9 cellular contexts compared by ENCODE assay signal in the genomic region with DNA sequence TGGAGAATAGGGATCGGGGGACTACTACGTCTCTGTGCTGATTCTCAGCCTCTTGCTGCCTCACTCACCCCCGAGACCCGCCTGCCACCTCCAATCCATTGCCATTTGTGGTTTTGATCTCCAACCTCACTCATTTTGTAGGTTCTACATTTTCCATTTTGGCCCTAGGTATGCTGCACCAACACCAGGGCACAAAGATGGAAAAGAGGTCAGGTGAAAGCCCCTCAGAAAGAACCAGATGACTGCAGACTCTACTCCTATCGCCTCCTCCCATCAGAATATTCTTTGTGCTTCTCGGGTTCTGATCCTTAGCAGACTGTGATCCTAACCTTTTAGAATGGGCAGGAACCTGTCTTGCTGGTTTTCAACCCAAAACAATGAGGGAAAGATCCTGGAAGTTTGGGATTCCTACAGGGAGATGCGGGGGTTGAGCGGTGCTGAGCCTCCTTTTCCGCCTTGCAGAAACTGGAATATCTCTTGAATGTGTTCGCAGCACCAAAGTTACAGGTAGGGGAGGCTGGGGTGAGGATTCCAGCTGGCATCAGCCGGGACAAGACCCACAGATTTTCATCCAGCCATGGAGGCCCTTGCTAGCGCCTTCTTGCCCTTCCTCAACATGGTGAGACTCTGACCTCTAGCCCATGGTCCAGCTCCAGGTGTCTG. TPM values are rescaled to one million over a fixed set of nuclear protein-coding genes. Genes with fewer than 3 reads are reported as not detected.
DNase-seq lines count a peak whose midpoint lies in the region; ATAC-seq and TF ChIP-seq lines count a peak whose summit lies in the region.
"Had no signal": no experiment of that assay in that cellular context is flagged by ENCODE, and none has a peak within 500 bp of the region (broad histone marks: within the 10 kb centered on the region; RNA-seq: fewer than 3 reads in every experiment).

No MANE protein-coding gene starts in this region.

- H3K4me1 ChIP-seq in HUES64 (ENCODE audit: insufficient read depth, low read length), result peaks cover 20% of the 10 kb centered on the region

- intact Hi-C loops in CD14-positive monocyte (cut with micrococcal nuclease), result loop anchor here in 1 of 2 donors (5.0 kb wide), 1 partner anchor 740 kb away; no protein-coding TSS in a partner anchor

- no peak for TF ChIP-seq CTCF in CD14-positive monocyte (IDR thresholded peaks at IDR 0.05)
- no peak for TF ChIP-seq CTCF in neural crest cell (conservative IDR thresholded peaks at IDR 0.05)

- peaks cover 100% of the 10 kb centered on the region for H3K27me3 ChIP-seq in HUES64 (ENCODE audit: insufficient read depth, low read length)

- H3K9me3 Mint-ChIP-seq in CD14-positive monocyte, result peaks cover 0 to 35% (median 12%) of the 10 kb centered on the region in 7 donors
- H3K9me3 Mint-ChIP-seq in central memory CD8-positive, alpha-beta T cell, result no peaks in the 10 kb centered on the region
- no peaks in the 10 kb centered on the region for H3K9me3 Mint-ChIP-seq in neural crest cell

- H3K36me3 Mint-ChIP-seq in CD14-positive monocyte (peaks cover 5 to 10% of the 10 kb centered on the region in 2 donors), neural crest cell (ENCODE audit: low read depth) (peaks cover 2% of the 10 kb centered on the region)
- peaks cover 6% of the 10 kb centered on the region for H3K36me3 Mint-ChIP-seq in central memory CD8-positive, alpha-beta T cell (ENCODE audit: insufficient read depth)

- H3K27me3 Mint-ChIP-seq in CD14-positive monocyte (ENCODE audit: low read depth in 3 of 3) (peaks cover 93 to 99% (median 96%) of the 10 kb centered on the region in 3 donors), neural crest cell (ENCODE audit: low read depth) (peaks cover 99% of the 10 kb centered on the region)
- H3K27me3 Mint-ChIP-seq in central memory CD8-positive, alpha-beta T cell, result peaks cover 60% of the 10 kb centered on the region

- no peak for ATAC-seq in central memory CD8-positive, alpha-beta T cell (replicated peaks; ENCODE audit: extremely low read depth, poor library complexity, severe bottlenecking)
- ATAC-seq in GM18502 (IDR thresholded peaks at IDR 0.05; ENCODE audit: poor library complexity, unreplicated experiment) (no peak), HG03097 (IDR thresholded peaks at IDR 0.05; ENCODE audit: low FRiP score, unreplicated experiment) (no peak), GM18909 (IDR thresholded peaks at IDR 0.05; ENCODE audit: poor library complexity, unreplicated experiment) (no peak)

- H3K27ac Mint-ChIP-seq in CD14-positive monocyte (peak overlapping the region in 3 of 7 donors; percentile 50 to 81 (median 80)), neural crest cell (ENCODE audit: unreplicated experiment) (no peak overlapping the region)
- H3K27ac Mint-ChIP-seq in central memory CD8-positive, alpha-beta T cell (ENCODE audit: low read depth), result peak overlapping the region; percentile 67

- H3K9ac ChIP-seq in HUES64 (ENCODE audit: low read depth, low read length), result peak overlapping the region; percentile 31

- no peaks in the 10 kb centered on the region for H3K36me3 ChIP-seq in HUES64 (ENCODE audit: insufficient read depth, low read length)

- DNase-seq in CD14-positive monocyte (ENCODE audit: low spot score) (peak; percentile 12), neural crest cell (ENCODE audit: low read depth, low spot score) (no peak)
- no peak for DNase-seq in central memory CD8-positive, alpha-beta T cell (ENCODE audit: low spot score in 2 of 2)
- DNase-seq in effector CD4-positive, alpha-beta T cell, result no peak

- H3K4me1 Mint-ChIP-seq in CD14-positive monocyte (peaks cover 27% of the 10 kb centered on the region), neural crest cell (peaks cover 4% of the 10 kb centered on the region)
- peaks cover 34% of the 10 kb centered on the region for H3K4me1 Mint-ChIP-seq in central memory CD8-positive, alpha-beta T cell

- peak overlapping the region; percentile 54 for H3K4me3 ChIP-seq in HUES64 (ENCODE audit: low read length)

- peak overlapping the region; percentile 56 to 91 for H3K4me3 Mint-ChIP-seq in CD14-positive monocyte
- peak overlapping the region; percentile 96 for H3K4me3 Mint-ChIP-seq in central memory CD8-positive, alpha-beta T cell
- H3K4me3 Mint-ChIP-seq in neural crest cell, result peak overlapping the region; percentile 47

- WGBS in HUES64, result 27% methylated on average over 12 of the region's 12 CpGs

- no peaks in the 10 kb centered on the region for H3K9me3 ChIP-seq in HUES64 (ENCODE audit: insufficient read depth, low read depth, low read length)

- peak overlapping the region; percentile 2; the same call in 1 of the 2 replicates for H3K27ac ChIP-seq in HUES64 (ENCODE audit: low read depth, low read length)

RNA-seq across cellular contexts. Expression of a gene that starts 53.1 kb away (rescaled TPM):
- polyA plus RNA-seq in CD14-positive monocyte, result not detected
- 0.35 TPM for polyA plus RNA-seq in HUES64 (2013, experiment 1 of 2)
- 0.70 TPM for polyA plus RNA-seq in HUES64 (2013, experiment 2 of 2)
- total RNA-seq in neural crest cell, result not detected in 2 replicates
- total RNA-seq: RPMI7951 had no signal
